In the genomic region with DNA sequence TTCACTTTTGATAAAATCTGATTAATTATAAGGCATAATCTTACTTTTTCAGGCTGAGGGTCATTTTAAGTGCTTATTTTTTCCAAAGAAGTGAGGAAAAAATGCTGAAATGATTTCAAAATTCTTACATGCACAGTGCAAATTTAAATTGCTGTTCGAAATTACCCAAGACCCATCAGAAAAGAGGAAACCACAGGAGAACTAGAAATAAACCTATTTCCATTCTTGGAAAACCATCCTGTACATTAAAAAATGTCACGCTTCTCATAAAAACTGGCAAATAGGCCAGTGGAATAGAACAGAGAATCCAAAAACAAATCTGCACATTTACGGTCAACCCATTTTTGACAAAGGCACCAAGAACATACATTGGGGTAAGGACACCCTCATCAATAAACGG, we compare ENCODE assay signal across 33 cellular contexts.
"Had no signal": no experiment of that assay in that cellular context is flagged by ENCODE, and none has a peak within 500 bp of the region (broad histone marks: within the 10 kb centered on the region; RNA-seq: fewer than 3 reads in every experiment).

No MANE protein-coding gene starts in this region.

- H3K4me1 Mint-ChIP-seq: stimulated activated memory B cell treated with anti-CD40 and anti-IgM and Interleukin-4, amounts not matched to agents 10 μg/mL and 1 μg/mL and 100 μg/mL, for 72 hours had no signal

- DNase-seq: activated CD4-positive, alpha-beta T cell treated with anti-CD3 and anti-CD28 coated beads for 1 hour; activated CD4-positive, alpha-beta T cell treated with anti-CD3 and anti-CD28 coated beads, Interleukin-2, amount 50 U/mL, for 1 hour; activated CD8-positive, alpha-beta memory T cell treated with anti-CD3 and anti-CD28 coated beads, Interleukin-2, amount 10 ng/mL, durations not matched to agents 7 days and 5 days; activated CD8-positive, alpha-beta T cell treated with anti-CD3 and anti-CD28 coated beads, Interleukin-2, amount 10 ng/mL, durations not matched to agents 7 days and 5 days; activated naive CD4-positive, alpha-beta T cell treated with Interleukin-2 at 50 U/mL for 16 hours; activated naive CD8-positive, alpha-beta T cell treated with anti-CD3 and anti-CD28 coated beads, Interleukin-2, amount 10 ng/mL, durations not matched to agents 7 days and 5 days; activated T-cell treated with anti-CD3 and anti-CD28 coated beads, Interleukin-2, amount 50 U/mL, for 72 hours; cerebellar nuclear complex; colonic mucosa; effector memory CD4-positive, alpha-beta T cell; erythroblast; left cardiac atrium; left ventricle myocardium superior; mucosa of descending colon; stimulated activated CD4-positive, alpha-beta T cell treated with anti-CD3 and anti-CD28 coated beads, Interleukin-1b, Interleukin-23, amount 100 ng/mL, for 48 hours; stimulated activated CD4-positive, alpha-beta T cell treated with anti-CD3 and anti-CD28 coated beads, Interleukin-4, amount 100 ng/mL, for 4 hours; stimulated activated CD8-positive, alpha-beta memory T cell treated with anti-CD3 and anti-CD28 coated beads, Interleukin-4, amount 100 ng/mL, for 48 hours; stimulated activated naive CD8-positive, alpha-beta T cell treated with anti-CD3 and anti-CD28 coated beads, Interleukin-15, amount 100 ng/mL, for 72 hours; substantia nigra; T1000; thyroid gland; upper lobe of left lung had no signal

- H3K4me2 ChIP-seq: hepatocyte, smooth muscle cell had no signal

- H3K27ac Mint-ChIP-seq: activated CD8-positive, alpha-beta memory T cell treated with anti-CD3 and anti-CD28 coated beads, Interleukin-2, amount 10 ng/mL, durations not matched to agents 7 days and 5 days; activated CD8-positive, alpha-beta T cell treated with anti-CD3 and anti-CD28 coated beads, Interleukin-2, amount 10 ng/mL, durations not matched to agents 7 days and 5 days; activated naive CD8-positive, alpha-beta T cell treated with anti-CD3 and anti-CD28 coated beads, Interleukin-2, amount 10 ng/mL, durations not matched to agents 7 days and 5 days; activated T-cell treated with anti-CD3 and anti-CD28 coated beads, Interleukin-2, amount 50 U/mL, for 72 hours; brain; natural killer cell treated with Interleukin-12 subunit alpha and Interleukin-12 subunit beta and Interleukin-15 and Interleukin-18, amount 100 ng/mL, for 72 hours; stimulated activated memory B cell treated with anti-CD40 and anti-IgM and Interleukin-4, amounts not matched to agents 10 μg/mL and 1 μg/mL and 100 μg/mL, for 72 hours; stimulated activated naive CD8-positive, alpha-beta T cell treated with anti-CD3 and anti-CD28 coated beads, Interleukin-15, amount 100 ng/mL, for 72 hours; WTC11 had no signal

- ATAC-seq: gastroesophageal sphincter; left cardiac atrium; left ventricle myocardium superior; mucosa of descending colon; stimulated activated memory B cell treated with anti-CD40 and anti-IgM and Interleukin-4, amounts not matched to agents 10 μg/mL and 1 μg/mL and 100 μg/mL, for 72 hours; stimulated activated naive CD8-positive, alpha-beta T cell treated with anti-CD3 and anti-CD28 coated beads, Interleukin-15, amount 100 ng/mL, for 72 hours; WTC11 had no signal

- H3K27me3 Mint-ChIP-seq: activated CD8-positive, alpha-beta memory T cell treated with anti-CD3 and anti-CD28 coated beads, Interleukin-2, amount 10 ng/mL, durations not matched to agents 7 days and 5 days; activated naive CD8-positive, alpha-beta T cell treated with anti-CD3 and anti-CD28 coated beads, Interleukin-2, amount 10 ng/mL, durations not matched to agents 7 days and 5 days; brain; natural killer cell treated with Interleukin-12 subunit alpha and Interleukin-12 subunit beta and Interleukin-15 and Interleukin-18, amount 100 ng/mL, for 72 hours; stimulated activated memory B cell treated with anti-CD40 and anti-IgM and Interleukin-4, amounts not matched to agents 10 μg/mL and 1 μg/mL and 100 μg/mL, for 72 hours; stimulated activated naive CD8-positive, alpha-beta T cell treated with anti-CD3 and anti-CD28 coated beads, Interleukin-15, amount 100 ng/mL, for 72 hours had no signal

- H3K27ac ChIP-seq: ascending aorta, cardiac muscle cell, colonic mucosa, hepatocyte, right atrium auricular region, thyroid gland, upper lobe of left lung, vagina had no signal

- H3K9me3 ChIP-seq: ascending aorta, colonic mucosa, gastroesophageal sphincter, mucosa of descending colon, right atrium auricular region, thyroid gland, upper lobe of left lung, vagina had no signal

- H3K27me3 ChIP-seq: ascending aorta, cardiac muscle cell, colonic mucosa, gastroesophageal sphincter, hepatocyte, right atrium auricular region, thyroid gland, upper lobe of left lung, vagina had no signal

- H3K9me3 Mint-ChIP-seq: natural killer cell treated with Interleukin-12 subunit alpha and Interleukin-12 subunit beta and Interleukin-15 and Interleukin-18, amount 100 ng/mL, for 72 hours had no signal

- H3K4me3 Mint-ChIP-seq: activated CD8-positive, alpha-beta memory T cell treated with anti-CD3 and anti-CD28 coated beads, Interleukin-2, amount 10 ng/mL, durations not matched to agents 7 days and 5 days; activated CD8-positive, alpha-beta T cell treated with anti-CD3 and anti-CD28 coated beads, Interleukin-2, amount 10 ng/mL, durations not matched to agents 7 days and 5 days; activated naive CD8-positive, alpha-beta T cell treated with anti-CD3 and anti-CD28 coated beads, Interleukin-2, amount 10 ng/mL, durations not matched to agents 7 days and 5 days; activated T-cell treated with anti-CD3 and anti-CD28 coated beads, Interleukin-2, amount 50 U/mL, for 72 hours; brain; natural killer cell treated with Interleukin-12 subunit alpha and Interleukin-12 subunit beta and Interleukin-15 and Interleukin-18, amount 100 ng/mL, for 72 hours; stimulated activated memory B cell treated with anti-CD40 and anti-IgM and Interleukin-4, amounts not matched to agents 10 μg/mL and 1 μg/mL and 100 μg/mL, for 72 hours; stimulated activated naive CD8-positive, alpha-beta T cell treated with anti-CD3 and anti-CD28 coated beads, Interleukin-15, amount 100 ng/mL, for 72 hours; WTC11 had no signal

- H3K4me1 ChIP-seq: ascending aorta, colonic mucosa, right atrium auricular region, upper lobe of left lung, vagina had no signal

- H3K36me3 Mint-ChIP-seq: brain, WTC11 had no signal

- H3K36me3 ChIP-seq: ascending aorta, cardiac muscle cell, colonic mucosa, gastroesophageal sphincter, right atrium auricular region, thyroid gland, upper lobe of left lung, vagina had no signal

- H3K4me3 ChIP-seq: ascending aorta, cardiac muscle cell, colonic mucosa, gastroesophageal sphincter, hepatocyte, mucosa of descending colon, right atrium auricular region, smooth muscle cell, thyroid gland, upper lobe of left lung, vagina had no signal
